ENCODE assay signal across 8 cellular contexts in genomic region chr3:113946831-113947230, GRCh38. TPM values are rescaled to one million over a fixed set of nuclear protein-coding genes. Genes with fewer than 3 reads are reported as not detected.
DNase-seq lines count a peak whose midpoint lies in the region; ATAC-seq, FAIRE-seq and TF ChIP-seq lines count a peak whose summit lies in the region.

No MANE protein-coding gene starts in this region.

- no TSS peak for BruUV-seq in mammary epithelial cell (replicated peaks; lab: Mats Ljungman, UMichigan)

- H3K79me2 ChIP-seq in mammary epithelial cell (ENCODE audit: insufficient read depth, low read length) = no peaks in the 10 kb centered on the region

- no peak overlapping the region for H3K9ac ChIP-seq in HUES6 (ENCODE audit: low read length)
- H3K9ac ChIP-seq in mammary epithelial cell (ENCODE audit: insufficient read depth, low read length) = no peak overlapping the region
- H3K9ac ChIP-seq in mucosa of stomach (ENCODE audit: low read length) = peak overlapping the region; percentile 52

- H3K4me3 ChIP-seq in A549 (peak overlapping the region; percentile 78), HUES6 (ENCODE audit: low read depth, low read length) (peak overlapping the region; percentile 84), mammary epithelial cell (replicated peaks in 1 of 3; ENCODE audit: insufficient read depth in 1 of 3, low read depth in 2 of 3, low read length in 3 of 3) (peak overlapping the region; percentile 47 to 73 (median 60)), mucosa of stomach (ENCODE audit: low read length) (no peak overlapping the region)

- H3K27me3 ChIP-seq in HUES6 (ENCODE audit: control insufficient read depth, insufficient read depth, low read length) (peaks cover 44% of the 10 kb centered on the region), mammary epithelial cell (ENCODE audit: insufficient read depth, low read length) (peaks cover 1% of the 10 kb centered on the region), mucosa of stomach (ENCODE audit: control insufficient read depth, insufficient read depth, low read length) (no peaks in the 10 kb centered on the region)

- TF ChIP-seq RAD21 in A549 (conservative IDR thresholded peaks at IDR 0.05 in 1 of 2, IDR thresholded peaks at IDR 0.05 in 1 of 2) = no peak

- FAIRE-seq in A549 (lab: Jason Lieb, UNC) (no peak), frontal cortex (lab: Jason Lieb, UNC) (no peak), D721Med (lab: Jason Lieb, UNC) (no peak)

- in situ Hi-C loops in mammary epithelial cell (cut with MboI; ENCODE audit: low sequenced_read_pairs in 2 of 2) = no loop called here

- H3K4me2 ChIP-seq in A549 = peak overlapping the region; percentile 98
- H3K4me2 ChIP-seq in mammary epithelial cell (ENCODE audit: insufficient read depth, low read depth, low read length) = peak overlapping the region; percentile 97

- POLR2A ChIA-PET in A549 (lab: Yijun Ruan, JAX) = no interaction called here

- no peak for ATAC-seq in A549

- dilution Hi-C loops in mammary epithelial cell (cut with HindIII; ENCODE audit: low sequenced_read_pairs) = no loop called here

- CTCF ChIA-PET in A549 (lab: Yijun Ruan, JAX) (interaction anchor here (0.5 to 0.6 kb wide), 2 partner anchors 44 to 354 kb away, joined by 3 read pairs; no protein-coding TSS in a partner anchor), mammary epithelial cell (lab: Charles Lee; ENCODE audit: low non-redundant PET) (no interaction called here)

- H2AFZ ChIP-seq in mammary epithelial cell (ENCODE audit: low read depth, low read length) = peak overlapping the region; percentile 84

- no peak for TF ChIP-seq POLR2A in A549 (IDR thresholded peaks at IDR 0.05; ENCODE audit: low read length)

- no peak for TF ChIP-seq EP300 in A549 (IDR thresholded peaks at IDR 0.05)

- intact Hi-C loops in mammary epithelial cell (cut with micrococcal nuclease) = no loop called here

- DNase-seq in A549 (ENCODE audit: low read depth in 1 of 2, low spot score in 1 of 2) = no peak
- DNase-seq in mammary epithelial cell = no peak
- no peak for DNase-seq in frontal cortex (ENCODE audit: low spot score in 2 of 2)
- DNase-seq in D721Med (ENCODE audit: insufficient read length, low spot score) = no peak
- DNase-seq in NCI-H226 = no peak
- DNase-seq in stimulated activated CD4-positive, alpha-beta T cell treated with anti-CD3 and anti-CD28 coated beads, Interleukin-12 subunit alpha, Interleukin-12 subunit beta, amount 100 ng/mL, for 4 hours = no peak

- no peak for TF ChIP-seq CTCF in A549 (IDR thresholded peaks at IDR 0.05)
- TF ChIP-seq CTCF in mammary epithelial cell (conservative IDR thresholded peaks at IDR 0.05 in 1 of 2, IDR thresholded peaks at IDR 0.05 in 1 of 2; ENCODE audit: extremely low read depth in 1 of 2, insufficient read depth in 1 of 2, low read depth in 1 of 2, low read length in 2 of 2) = no peak
- TF ChIP-seq CTCF in D721Med (IDR thresholded peaks at IDR 0.05; ENCODE audit: insufficient read depth, missing control alignments) = no peak

- no peaks in the 10 kb centered on the region for H4K20me1 ChIP-seq in mammary epithelial cell (ENCODE audit: insufficient read depth, low read length)

- H3K4me1 ChIP-seq in A549 (peaks cover 7% of the 10 kb centered on the region; the same call in 2 of the 3 replicates), HUES6 (ENCODE audit: control insufficient read depth, insufficient read depth, low read length) (peaks cover 6% of the 10 kb centered on the region; the same call in 1 of the 2 replicates), mammary epithelial cell (ENCODE audit: insufficient read depth, low read length) (peaks cover 8% of the 10 kb centered on the region), mucosa of stomach (ENCODE audit: control insufficient read depth, insufficient read depth, low read length) (peaks cover 10% of the 10 kb centered on the region)

- H3K36me3 ChIP-seq in HUES6 (ENCODE audit: control insufficient read depth, insufficient read depth, low read length) = no peaks in the 10 kb centered on the region
- H3K36me3 ChIP-seq in mammary epithelial cell (ENCODE audit: insufficient read depth, low read length) = no peaks in the 10 kb centered on the region
- no peaks in the 10 kb centered on the region for H3K36me3 ChIP-seq in mucosa of stomach (ENCODE audit: control insufficient read depth, insufficient read depth, low read length)

- H3K9me3 ChIP-seq in A549 (no peaks in the 10 kb centered on the region), HUES6 (ENCODE audit: control insufficient read depth, insufficient read depth, low read depth, low read length) (no peaks in the 10 kb centered on the region), mammary epithelial cell (replicated peaks; ENCODE audit: insufficient read depth, low read length) (no peaks in the 10 kb centered on the region), mucosa of stomach (ENCODE audit: control insufficient read depth, low read length) (no peaks in the 10 kb centered on the region)

- 39% methylated on average over 7 of the region's 7 CpGs for WGBS in A549 (ENCODE audit: missing lambda C conversion rate)
- 64% methylated on average over 7 of the region's 7 CpGs for WGBS in mammary epithelial cell (ENCODE audit: low coverage, missing lambda C conversion rate)

- peak overlapping the region; percentile 62 to 87 for H3K27ac ChIP-seq in A549
- H3K27ac ChIP-seq in HUES6 (ENCODE audit: low read depth, low read length) = no peak overlapping the region
- H3K27ac ChIP-seq in mammary epithelial cell (ENCODE audit: insufficient read depth, low read depth, low read length) = no peak overlapping the region

TF ChIP-seq in A549, 52 proteins besides CTCF, POLR2A, EP300 and RAD21 (continues in another document):
- TF ChIP-seq FOSL2 (IDR thresholded peaks at IDR 0.05) (no peak), FOSL2 (CRISPR knock-in tag; IDR thresholded peaks at IDR 0.05) (no peak), USF2 (IDR thresholded peaks at IDR 0.05) (no peak), CEBPB (IDR thresholded peaks at IDR 0.05) (no peak), BHLHE40 (IDR thresholded peaks at IDR 0.05; ENCODE audit: low read depth, low read length) (no peak), KDM5A (IDR thresholded peaks at IDR 0.05) (no peak), SMC3 (IDR thresholded peaks at IDR 0.05) (no peak), POLR2AphosphoS2 (conservative IDR thresholded peaks at IDR 0.05; ENCODE audit: low read length) (no peak), NR3C1 (IDR thresholded peaks at IDR 0.05) (no peak), CBX8 (IDR thresholded peaks at IDR 0.05) (no peak), ZSCAN20 (CRISPR knock-in tag; IDR thresholded peaks at IDR 0.05) (no peak), TP53 (CRISPR knock-in tag; IDR thresholded peaks at IDR 0.05) (no peak), ESRRA (IDR thresholded peaks at IDR 0.05; ENCODE audit: borderline replicate concordance, low read length) (no peak), ELK1 (IDR thresholded peaks at IDR 0.05; ENCODE audit: low read depth, low read length) (no peak)
- TF ChIP-seq, protein P1, sequence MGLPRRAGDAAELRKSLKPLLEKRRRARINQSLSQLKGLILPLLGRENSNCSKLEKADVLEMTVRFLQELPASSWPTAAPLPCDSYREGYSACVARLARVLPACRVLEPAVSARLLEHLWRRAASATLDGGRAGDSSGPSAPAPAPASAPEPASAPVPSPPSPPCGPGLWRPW (IDR thresholded peaks at IDR 0.05) = no peak
- TF ChIP-seq, protein P2, sequence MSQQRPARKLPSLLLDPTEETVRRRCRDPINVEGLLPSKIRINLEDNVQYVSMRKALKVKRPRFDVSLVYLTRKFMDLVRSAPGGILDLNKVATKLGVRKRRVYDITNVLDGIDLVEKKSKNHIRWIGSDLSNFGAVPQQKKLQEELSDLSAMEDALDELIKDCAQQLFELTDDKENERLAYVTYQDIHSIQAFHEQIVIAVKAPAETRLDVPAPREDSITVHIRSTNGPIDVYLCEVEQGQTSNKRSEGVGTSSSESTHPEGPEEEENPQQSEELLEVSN (IDR thresholded peaks at IDR 0.05; ENCODE audit: borderline replicate concordance, low read depth) = no peak
- TF ChIP-seq, protein P3, sequence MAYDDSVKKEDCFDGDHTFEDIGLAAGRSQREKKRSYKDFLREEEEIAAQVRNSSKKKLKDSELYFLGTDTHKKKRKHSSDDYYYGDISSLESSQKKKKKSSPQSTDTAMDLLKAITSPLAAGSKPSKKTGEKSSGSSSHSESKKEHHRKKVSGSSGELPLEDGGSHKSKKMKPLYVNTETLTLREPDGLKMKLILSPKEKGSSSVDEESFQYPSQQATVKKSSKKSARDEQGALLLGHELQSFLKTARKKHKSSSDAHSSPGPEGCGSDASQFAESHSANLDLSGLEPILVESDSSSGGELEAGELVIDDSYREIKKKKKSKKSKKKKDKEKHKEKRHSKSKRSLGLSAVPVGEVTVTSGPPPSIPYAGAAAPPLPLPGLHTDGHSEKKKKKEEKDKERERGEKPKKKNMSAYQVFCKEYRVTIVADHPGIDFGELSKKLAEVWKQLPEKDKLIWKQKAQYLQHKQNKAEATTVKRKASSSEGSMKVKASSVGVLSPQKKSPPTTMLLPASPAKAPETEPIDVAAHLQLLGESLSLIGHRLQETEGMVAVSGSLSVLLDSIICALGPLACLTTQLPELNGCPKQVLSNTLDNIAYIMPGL (CRISPR knock-in tag; IDR thresholded peaks at IDR 0.05; ENCODE audit: borderline replicate concordance) = no peak

RNA-seq across cellular contexts. Expression of gene ZDHHC23, which starts 1.0 kb away (rescaled TPM):
- polyA plus RNA-seq in A549 (2011; rRNA removed) (4.0 and 5.8 TPM in 2 replicates), A549 (2017; fragmentation: RNase III; extraction: RNeasy Plus Mini Kit Qiagen cat#74134 plus additional on column Dnase treatment) (2.8 to 3.6 TPM (median 3.1 TPM) in 3 replicates), mammary epithelial cell (1.5 TPM)
- 1.5 and 1.9 TPM in 2 replicates for polyA plus RNA-seq in A549 (2012; cell fraction: cytosol; rRNA removed)
- polyA plus RNA-seq in A549 (2012; cell fraction: nucleus; rRNA removed) = 2.5 and 4.1 TPM in 2 replicates
- 7.2 and 7.4 TPM in 2 replicates for polyA minus RNA-seq in A549 (2011; rRNA and poly(A)+ RNA removed)
- total RNA-seq in mammary epithelial cell (1 to 10 TPM; 3.5 to 5.2 TPM), frontal cortex (9.4 TPM)
- 2.8 TPM for polyA minus RNA-seq in mammary epithelial cell

Comparison
In these comparisons a context has a peak if more than half of its experiments do, and no peak if none do; other contexts are left out.
1. H3K27ac ChIP-seq: peak in A549 (2 of 2); none in HUES6 (single experiment) and mammary epithelial cell (single experiment).